13 cellular contexts compared by ENCODE assay signal in genomic region chr3:195155842-195156241, GRCh38.
DNase-seq lines count a peak whose midpoint lies in the region; ATAC-seq and TF ChIP-seq lines count a peak whose summit lies in the region.
"Had no signal": no experiment of that assay in that cellular context is flagged by ENCODE, and none has a peak within 500 bp of the region (broad histone marks: within the 10 kb centered on the region; RNA-seq: fewer than 3 reads in every experiment).

No MANE protein-coding gene starts in this region.

- TF ChIP-seq CTCF in chondrocyte (IDR thresholded peaks at IDR 0.05): no peak

- H3K27ac ChIP-seq in mucosa of rectum (ENCODE audit: low read depth in 2 of 2, low read length in 2 of 2): peak overlapping the region; percentile 12 to 81
- peak overlapping the region; percentile 14 for H3K27ac ChIP-seq in temporal lobe (ENCODE audit: low read depth, low read length)
- H3K27ac ChIP-seq: A549 had no signal

- H3K27me3 Mint-ChIP-seq in activated naive CD8-positive, alpha-beta T cell treated with anti-CD3 and anti-CD28 coated beads, Interleukin-2, amount 10 ng/mL, durations not matched to agents 7 days and 5 days: peaks cover 2% of the 10 kb centered on the region
- H3K27me3 Mint-ChIP-seq in activated naive CD8-positive, alpha-beta T cell treated with anti-CD3 and anti-CD28 coated beads, Interleukin-2, amount 50 U/mL, for 24 hours: no peaks in the 10 kb centered on the region
- H3K27me3 Mint-ChIP-seq in chondrocyte (ENCODE audit: low read depth): no peaks in the 10 kb centered on the region
- H3K27me3 Mint-ChIP-seq: activated naive CD8-positive, alpha-beta T cell treated with anti-CD3 and anti-CD28 coated beads for 36 hours had no signal

- H3K4me3 Mint-ChIP-seq in activated naive CD8-positive, alpha-beta T cell treated with anti-CD3 and anti-CD28 coated beads, Interleukin-2, amount 10 ng/mL, durations not matched to agents 7 days and 5 days: no peak overlapping the region
- H3K4me3 Mint-ChIP-seq in activated naive CD8-positive, alpha-beta T cell treated with anti-CD3 and anti-CD28 coated beads, Interleukin-2, amount 50 U/mL, for 24 hours: no peak overlapping the region
- H3K4me3 Mint-ChIP-seq in chondrocyte (ENCODE audit: unreplicated experiment): no peak overlapping the region
- H3K4me3 Mint-ChIP-seq: activated naive CD8-positive, alpha-beta T cell treated with anti-CD3 and anti-CD28 coated beads for 36 hours had no signal

- H3K4me1 ChIP-seq in mucosa of rectum (ENCODE audit: control insufficient read depth in 2 of 2, insufficient read depth in 2 of 2, low read length in 2 of 2): peaks cover 25 to 42% of the 10 kb centered on the region in 2 donors
- H3K4me1 ChIP-seq: HAP-1 had no signal

- H3K27ac Mint-ChIP-seq in activated naive CD8-positive, alpha-beta T cell treated with anti-CD3 and anti-CD28 coated beads, Interleukin-2, amount 10 ng/mL, durations not matched to agents 7 days and 5 days: peak overlapping the region; percentile 53
- no peak overlapping the region for H3K27ac Mint-ChIP-seq in activated naive CD8-positive, alpha-beta T cell treated with anti-CD3 and anti-CD28 coated beads, Interleukin-2, amount 50 U/mL, for 24 hours
- peak overlapping the region; percentile 78 for H3K27ac Mint-ChIP-seq in chondrocyte (ENCODE audit: unreplicated experiment)
- H3K27ac Mint-ChIP-seq: activated naive CD8-positive, alpha-beta T cell treated with anti-CD3 and anti-CD28 coated beads for 36 hours had no signal

- H3K9ac ChIP-seq in mucosa of rectum (ENCODE audit: low read depth in 1 of 2, low read length in 2 of 2): no peak overlapping the region

- POLR2A ChIA-PET in activated naive CD8-positive, alpha-beta T cell treated with anti-CD3 and anti-CD28 coated beads, Interleukin-2, amount 10 ng/mL, durations not matched to agents 7 days and 5 days (lab: Charles Lee): no interaction called here

- H3K9me3 ChIP-seq in mucosa of rectum (ENCODE audit: control insufficient read depth in 2 of 2, low read length in 2 of 2): no peaks in the 10 kb centered on the region
- H3K9me3 ChIP-seq: A549, HAP-1 had no signal

- ATAC-seq in activated naive CD8-positive, alpha-beta T cell treated with anti-CD3 and anti-CD28 coated beads, Interleukin-2, amount 10 ng/mL, durations not matched to agents 7 days and 5 days (ENCODE audit: low read depth): no peak
- no peak for ATAC-seq in activated naive CD8-positive, alpha-beta T cell treated with anti-CD3 and anti-CD28 coated beads, Interleukin-2, amount 50 U/mL, for 24 hours
- ATAC-seq in GM19328 (IDR thresholded peaks at IDR 0.05; ENCODE audit: unreplicated experiment) (no peak), GM19351 (IDR thresholded peaks at IDR 0.05; ENCODE audit: unreplicated experiment) (no peak)
- ATAC-seq: A549 had no signal

- peaks cover 5% of the 10 kb centered on the region for H3K36me3 Mint-ChIP-seq in activated naive CD8-positive, alpha-beta T cell treated with anti-CD3 and anti-CD28 coated beads, Interleukin-2, amount 10 ng/mL, durations not matched to agents 7 days and 5 days
- no peaks in the 10 kb centered on the region for H3K36me3 Mint-ChIP-seq in activated naive CD8-positive, alpha-beta T cell treated with anti-CD3 and anti-CD28 coated beads, Interleukin-2, amount 50 U/mL, for 24 hours (ENCODE audit: low read depth)
- no peaks in the 10 kb centered on the region for H3K36me3 Mint-ChIP-seq in chondrocyte (ENCODE audit: low read depth)
- H3K36me3 Mint-ChIP-seq: immature natural killer cell had no signal

- H3K4me1 Mint-ChIP-seq in activated naive CD8-positive, alpha-beta T cell treated with anti-CD3 and anti-CD28 coated beads, Interleukin-2, amount 10 ng/mL, durations not matched to agents 7 days and 5 days: peaks cover 10% of the 10 kb centered on the region
- peaks cover 52% of the 10 kb centered on the region for H3K4me1 Mint-ChIP-seq in activated naive CD8-positive, alpha-beta T cell treated with anti-CD3 and anti-CD28 coated beads, Interleukin-2, amount 50 U/mL, for 24 hours
- H3K4me1 Mint-ChIP-seq in chondrocyte (ENCODE audit: low read depth): peaks cover 65% of the 10 kb centered on the region

- H3K27me3 ChIP-seq in mucosa of rectum (ENCODE audit: control insufficient read depth in 2 of 2, insufficient read depth in 2 of 2, low read length in 2 of 2): no peaks in the 10 kb centered on the region

- H3K4me3 ChIP-seq in mucosa of rectum (ENCODE audit: low read length in 2 of 2): no peak overlapping the region
- H3K4me3 ChIP-seq: A549, HAP-1 had no signal

- no peak for DNase-seq in activated naive CD8-positive, alpha-beta T cell treated with anti-CD3 and anti-CD28 coated beads, Interleukin-2, amount 10 ng/mL, durations not matched to agents 7 days and 5 days
- DNase-seq in activated naive CD8-positive, alpha-beta T cell treated with anti-CD3 and anti-CD28 coated beads, Interleukin-2, amount 50 U/mL, for 24 hours: no peak
- DNase-seq in chondrocyte (ENCODE audit: low spot score) (no peak), NCI-H524 treated with DMSO at 0.1 percent for 48 hours (lab: John Stamatoyannopoulos, UW) (no peak)
- DNase-seq: activated naive CD8-positive, alpha-beta T cell treated with anti-CD3 and anti-CD28 coated beads for 36 hours; activated T-cell treated with anti-CD3 and anti-CD28 coated beads for 4 hours; immature natural killer cell had no signal

- no peaks in the 10 kb centered on the region for H3K36me3 ChIP-seq in mucosa of rectum (ENCODE audit: control insufficient read depth in 2 of 2, insufficient read depth in 2 of 2, low read length in 2 of 2)
- H3K36me3 ChIP-seq: HAP-1 had no signal

- H3K9me3 Mint-ChIP-seq in activated naive CD8-positive, alpha-beta T cell treated with anti-CD3 and anti-CD28 coated beads, Interleukin-2, amount 10 ng/mL, durations not matched to agents 7 days and 5 days: no peaks in the 10 kb centered on the region
- no peaks in the 10 kb centered on the region for H3K9me3 Mint-ChIP-seq in activated naive CD8-positive, alpha-beta T cell treated with anti-CD3 and anti-CD28 coated beads, Interleukin-2, amount 50 U/mL, for 24 hours
- no peaks in the 10 kb centered on the region for H3K9me3 Mint-ChIP-seq in chondrocyte (ENCODE audit: low read depth)
- H3K9me3 Mint-ChIP-seq: activated naive CD8-positive, alpha-beta T cell treated with anti-CD3 and anti-CD28 coated beads for 36 hours; immature natural killer cell had no signal
